ENCODE assay signal across 1 cellular context in the genomic region with DNA sequence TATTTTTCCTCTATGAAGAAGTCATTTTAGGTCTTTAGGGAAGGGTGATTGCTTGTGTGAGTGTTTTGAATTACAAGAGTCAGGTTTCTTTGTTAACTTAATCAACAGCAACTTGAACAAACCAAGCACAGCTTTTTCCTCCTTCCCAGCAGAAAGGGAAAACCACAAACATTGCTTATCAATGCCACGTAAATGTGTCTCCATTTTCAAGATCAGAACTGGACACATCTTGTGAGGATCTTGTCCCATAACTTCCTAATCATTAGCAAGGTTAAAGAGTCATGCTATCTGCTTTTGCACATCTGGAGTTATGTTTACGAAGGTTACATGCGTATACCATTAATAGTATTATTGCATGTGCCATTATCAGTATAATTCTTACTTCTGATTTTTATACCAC.
TF ChIP-seq lines count a peak whose summit lies in the region.

No MANE protein-coding gene starts in this region.

TF ChIP-seq in H1, 55 proteins besides CTCF, POLR2A, EP300 and RAD21 (continued from another document):
- TF ChIP-seq, protein P1, sequence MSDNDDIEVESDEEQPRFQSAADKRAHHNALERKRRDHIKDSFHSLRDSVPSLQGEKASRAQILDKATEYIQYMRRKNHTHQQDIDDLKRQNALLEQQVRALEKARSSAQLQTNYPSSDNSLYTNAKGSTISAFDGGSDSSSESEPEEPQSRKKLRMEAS (IDR thresholded peaks at IDR 0.05): no peak
